Comparison of ENCODE assay signal across 15 cellular contexts in the genomic region with DNA sequence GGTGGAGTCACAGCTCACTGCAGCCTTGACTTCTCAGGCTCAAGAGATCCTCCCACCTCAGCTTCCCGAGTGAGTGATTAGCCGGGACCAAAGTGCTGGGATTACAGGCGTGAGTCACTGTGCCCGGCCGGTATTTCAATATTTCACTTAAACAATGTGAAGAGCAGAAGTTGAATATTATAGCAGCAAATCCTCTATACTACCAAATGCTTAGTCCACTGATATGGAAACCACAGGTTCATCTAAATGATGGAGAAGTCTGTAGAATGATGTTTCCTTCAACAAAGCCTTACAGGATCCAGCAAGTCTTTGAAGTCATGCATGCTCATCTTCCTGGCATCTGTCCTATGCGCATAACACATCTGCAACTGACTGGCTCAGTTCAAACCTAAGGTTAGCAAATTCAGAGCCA. TPM values are rescaled to one million over a fixed set of nuclear protein-coding genes. Genes with fewer than 3 reads are reported as not detected.
DNase-seq lines count a peak whose midpoint lies in the region; ATAC-seq and TF ChIP-seq lines count a peak whose summit lies in the region.
"Had no signal": no experiment of that assay in that cellular context is flagged by ENCODE, and none has a peak within 500 bp of the region (broad histone marks: within the 10 kb centered on the region; RNA-seq: fewer than 3 reads in every experiment).

No MANE protein-coding gene starts in this region.

- no peaks in the 10 kb centered on the region for H3K79me2 ChIP-seq in fibroblast of lung (ENCODE audit: control insufficient read depth, insufficient read depth, low read length)

- H4K20me1 ChIP-seq in fibroblast of lung (ENCODE audit: control insufficient read depth, extremely low read depth, insufficient read depth, low read length), result no peaks in the 10 kb centered on the region

- H3K4me3 ChIP-seq in fibroblast of lung (replicated peaks in 1 of 4; ENCODE audit: control extremely low read depth in 1 of 4, insufficient read depth in 1 of 4, low read depth in 3 of 4, low read length in 4 of 4), result no peak overlapping the region
- H3K4me3 ChIP-seq in retinal pigment epithelial cell (ENCODE audit: low read length), result no peak overlapping the region
- H3K4me3 ChIP-seq in sigmoid colon, result no peak overlapping the region
- H3K4me3 ChIP-seq: body of pancreas, SJCRH30, thyroid gland had no signal

- H3K9ac ChIP-seq in fibroblast of lung (ENCODE audit: insufficient read depth, low read length), result no peak overlapping the region

- H2AFZ ChIP-seq in fibroblast of lung (ENCODE audit: low read length), result no peak overlapping the region

- WGBS in sigmoid colon, 2 donors, result 29 to 67% methylated on average over 6 of the region's 6 CpGs

- DNase-seq in HT-29 (ENCODE audit: low spot score), result peak; percentile 84
- peak; percentile 46 to 79 for DNase-seq in fibroblast of lung (ENCODE audit: low read depth in 2 of 2)
- peak; percentile 51 for DNase-seq in retinal pigment epithelial cell (ENCODE audit: low read depth)
- DNase-seq in HPDE6-E6E7 (ENCODE audit: extremely low spot score), result no peak
- DNase-seq in sigmoid colon, result no peak
- no peak for DNase-seq in activated CD4-positive, alpha-beta T cell treated with anti-CD3 and anti-CD28 coated beads for 4 hours
- DNase-seq: activated T-cell treated with anti-CD3 and anti-CD28 coated beads, Interleukin-2, amount 50 U/mL, for 24 hours; body of pancreas; CD8-positive, alpha-beta memory T cell; NCI-H1048; NCI-H446 had no signal

- H3K27ac ChIP-seq in fibroblast of lung (ENCODE audit: insufficient read depth, low read length) (no peak overlapping the region), sigmoid colon (no peak overlapping the region)
- H3K27ac ChIP-seq: body of pancreas, SJCRH30, thyroid gland had no signal

- H3K9me3 ChIP-seq in fibroblast of lung (ENCODE audit: control insufficient read depth, insufficient read depth, low read depth, low read length), result no peaks in the 10 kb centered on the region
- H3K9me3 ChIP-seq in sigmoid colon, result no peaks in the 10 kb centered on the region
- H3K9me3 ChIP-seq: body of pancreas, SJCRH30, thyroid gland had no signal

- H3K4me2 ChIP-seq in fibroblast of lung (ENCODE audit: extremely low read depth, insufficient read depth, low read length), result peak overlapping the region; percentile 48

- intact Hi-C loops in sigmoid colon (cut with DNase I), result no loop called here

- H3K27me3 ChIP-seq in fibroblast of lung (ENCODE audit: control insufficient read depth, insufficient read depth, low read length), result no peaks in the 10 kb centered on the region
- no peaks in the 10 kb centered on the region for H3K27me3 ChIP-seq in sigmoid colon
- H3K27me3 ChIP-seq: body of pancreas, SJCRH30, thyroid gland had no signal

- H3K36me3 ChIP-seq in fibroblast of lung (ENCODE audit: control insufficient read depth, insufficient read depth, low read length) (no peaks in the 10 kb centered on the region), sigmoid colon (no peaks in the 10 kb centered on the region)
- H3K36me3 ChIP-seq: SJCRH30, thyroid gland had no signal

- no peak for TF ChIP-seq POLR2A in sigmoid colon (IDR thresholded peaks at IDR 0.05)

- TF ChIP-seq CTCF in fibroblast of lung (conservative IDR thresholded peaks at IDR 0.05 in 1 of 2, IDR thresholded peaks at IDR 0.05 in 1 of 2; ENCODE audit: low read depth in 1 of 2, low read length in 2 of 2) (no peak), retinal pigment epithelial cell (conservative IDR thresholded peaks at IDR 0.05; ENCODE audit: low read depth, low read length) (no peak), sigmoid colon (IDR thresholded peaks at IDR 0.05) (no peak)

- ATAC-seq in SK-N-SH treated with all-trans-retinoic acid at 6 μM for 48 hours (peak; percentile 77), HG02763 (IDR thresholded peaks at IDR 0.05; ENCODE audit: unreplicated experiment) (no peak)
- ATAC-seq: body of pancreas had no signal

- no peak for TF ChIP-seq EP300 in sigmoid colon (IDR thresholded peaks at IDR 0.05)

- peaks cover 23% of the 10 kb centered on the region for H3K4me1 ChIP-seq in fibroblast of lung (ENCODE audit: control insufficient read depth, extremely low read depth, insufficient read depth, low read length)
- H3K4me1 ChIP-seq in sigmoid colon, result no peaks in the 10 kb centered on the region
- H3K4me1 ChIP-seq: body of pancreas had no signal

TF ChIP-seq in SK-N-SH treated with all-trans-retinoic acid at 6 μM for 48 hours, 23 proteins besides CTCF, POLR2A, EP300 and RAD21:
- TF ChIP-seq, protein P1, sequence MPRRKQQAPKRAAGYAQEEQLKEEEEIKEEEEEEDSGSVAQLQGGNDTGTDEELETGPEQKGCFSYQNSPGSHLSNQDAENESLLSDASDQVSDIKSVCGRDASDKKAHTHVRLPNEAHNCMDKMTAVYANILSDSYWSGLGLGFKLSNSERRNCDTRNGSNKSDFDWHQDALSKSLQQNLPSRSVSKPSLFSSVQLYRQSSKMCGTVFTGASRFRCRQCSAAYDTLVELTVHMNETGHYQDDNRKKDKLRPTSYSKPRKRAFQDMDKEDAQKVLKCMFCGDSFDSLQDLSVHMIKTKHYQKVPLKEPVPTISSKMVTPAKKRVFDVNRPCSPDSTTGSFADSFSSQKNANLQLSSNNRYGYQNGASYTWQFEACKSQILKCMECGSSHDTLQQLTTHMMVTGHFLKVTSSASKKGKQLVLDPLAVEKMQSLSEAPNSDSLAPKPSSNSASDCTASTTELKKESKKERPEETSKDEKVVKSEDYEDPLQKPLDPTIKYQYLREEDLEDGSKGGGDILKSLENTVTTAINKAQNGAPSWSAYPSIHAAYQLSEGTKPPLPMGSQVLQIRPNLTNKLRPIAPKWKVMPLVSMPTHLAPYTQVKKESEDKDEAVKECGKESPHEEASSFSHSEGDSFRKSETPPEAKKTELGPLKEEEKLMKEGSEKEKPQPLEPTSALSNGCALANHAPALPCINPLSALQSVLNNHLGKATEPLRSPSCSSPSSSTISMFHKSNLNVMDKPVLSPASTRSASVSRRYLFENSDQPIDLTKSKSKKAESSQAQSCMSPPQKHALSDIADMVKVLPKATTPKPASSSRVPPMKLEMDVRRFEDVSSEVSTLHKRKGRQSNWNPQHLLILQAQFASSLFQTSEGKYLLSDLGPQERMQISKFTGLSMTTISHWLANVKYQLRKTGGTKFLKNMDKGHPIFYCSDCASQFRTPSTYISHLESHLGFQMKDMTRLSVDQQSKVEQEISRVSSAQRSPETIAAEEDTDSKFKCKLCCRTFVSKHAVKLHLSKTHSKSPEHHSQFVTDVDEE (CRISPR knock-in tag; IDR thresholded peaks at IDR 0.05), result no peak
- TF ChIP-seq ISL1 (CRISPR knock-in tag; IDR thresholded peaks at IDR 0.05) (no peak), ESRRG (CRISPR knock-in tag; IDR thresholded peaks at IDR 0.05) (no peak), CREB5 (CRISPR knock-in tag; IDR thresholded peaks at IDR 0.05; ENCODE audit: low read depth) (no peak), ZNF565 (CRISPR knock-in tag; conservative IDR thresholded peaks at IDR 0.05; ENCODE audit: low read depth) (no peak), ZNF70 (CRISPR knock-in tag; IDR thresholded peaks at IDR 0.05) (no peak), BACH2 (CRISPR knock-in tag; IDR thresholded peaks at IDR 0.05; ENCODE audit: borderline replicate concordance) (no peak), CSRNP3 (CRISPR knock-in tag; IDR thresholded peaks at IDR 0.05) (no peak), ZFP30 (CRISPR knock-in tag; IDR thresholded peaks at IDR 0.05) (no peak), SNAI2 (CRISPR knock-in tag; IDR thresholded peaks at IDR 0.05) (no peak), OSR1 (CRISPR knock-in tag; IDR thresholded peaks at IDR 0.05) (no peak), ARNTL (CRISPR knock-in tag; IDR thresholded peaks at IDR 0.05; ENCODE audit: borderline replicate concordance, low read depth) (no peak)

RNA-seq across cellular contexts. Expression of gene UACA, which starts 20.3 kb away (rescaled TPM):
- total RNA-seq in HT-29 (2014; rRNA removed; shearing (Covaris generic)), result 20.2 and 20.5 TPM in 2 replicates
- total RNA-seq in fibroblast of lung, result 107 and 187 TPM in 2 replicates
- polyA plus RNA-seq in fibroblast of lung, result 136 and 170 TPM in 2 replicates
- 242 and 250 TPM in 2 replicates for polyA plus RNA-seq in fibroblast of lung (2012)
- 571 and 816 TPM in 2 replicates for polyA minus RNA-seq in fibroblast of lung (ENCODE audit: low replicate concordance)
- total RNA-seq in sigmoid colon, result 10 to 100 TPM; 19.1 to 51.0 (median 29.4) TPM
- 10 to 100 TPM; 19.2 to 44.4 (median 26.4) TPM for polyA plus RNA-seq in sigmoid colon
- polyA plus RNA-seq: CD8-positive, alpha-beta memory T cell had no signal

Comparison
In these comparisons a context has a peak if more than half of its experiments do, and no peak if none do; other contexts are left out.
1. DNase-seq: peak in HT-29 (single experiment), fibroblast of lung (2 of 2) and retinal pigment epithelial cell (single experiment); none in HPDE6-E6E7 (single experiment), sigmoid colon (single experiment) and activated CD4-positive, alpha-beta T cell treated with anti-CD3 and anti-CD28 coated beads for 4 hours (0 of 2).